In genomic region chr1:41931578-41931977, GRCh38 we compare ENCODE assay signal across 16 cellular contexts. TPM values are rescaled to one million over a fixed set of nuclear protein-coding genes. Genes with fewer than 3 reads are reported as not detected.
DNase-seq lines count a peak whose midpoint lies in the region; ATAC-seq and TF ChIP-seq lines count a peak whose summit lies in the region.
"Had no signal": no experiment of that assay in that cellular context is flagged by ENCODE, and none has a peak within 500 bp of the region (broad histone marks: within the 10 kb centered on the region; RNA-seq: fewer than 3 reads in every experiment).

No MANE protein-coding gene starts in this region.

- peak overlapping the region; percentile 84 to 95 for H3K27ac Mint-ChIP-seq in natural killer cell treated with Interleukin-12 subunit alpha and Interleukin-12 subunit beta and Interleukin-15 and Interleukin-18, amount 100 ng/mL, for 72 hours
- no peak overlapping the region for H3K27ac Mint-ChIP-seq in natural killer cell
- H3K27ac Mint-ChIP-seq: CD14-positive monocyte; CD4-positive, CD25-positive, alpha-beta regulatory T cell had no signal

- no peak overlapping the region for H3K4me3 Mint-ChIP-seq in natural killer cell treated with Interleukin-12 subunit alpha and Interleukin-12 subunit beta and Interleukin-15 and Interleukin-18, amount 100 ng/mL, for 72 hours
- H3K4me3 Mint-ChIP-seq in natural killer cell, result no peak overlapping the region
- H3K4me3 Mint-ChIP-seq: CD14-positive monocyte; CD4-positive, alpha-beta memory T cell; CD4-positive, CD25-positive, alpha-beta regulatory T cell had no signal

- no peaks in the 10 kb centered on the region for H3K9me3 Mint-ChIP-seq in natural killer cell treated with Interleukin-12 subunit alpha and Interleukin-12 subunit beta and Interleukin-15 and Interleukin-18, amount 100 ng/mL, for 72 hours
- H3K9me3 Mint-ChIP-seq in natural killer cell, result no peaks in the 10 kb centered on the region

- DNase-seq in natural killer cell treated with Interleukin-12 subunit alpha and Interleukin-12 subunit beta and Interleukin-15 and Interleukin-18, amount 100 ng/mL, for 72 hours (ENCODE audit: low spot score), result no peak
- DNase-seq in natural killer cell (no peak), left lobe of liver (ENCODE audit: low spot score) (no peak), amygdala (lab: John Stamatoyannopoulos, UW) (no peak), nucleus accumbens (lab: John Stamatoyannopoulos, UW) (no peak)
- DNase-seq: 8988T; ACHN; BE2C; C1 segment of cervical spinal cord; Caco-2; Calu3; CD4-positive, alpha-beta memory T cell; CD4-positive, CD25-positive, alpha-beta regulatory T cell; DMS79 treated with DMSO at 0.1 percent for 48 hours; GF-D8 had no signal

- no peak for TF ChIP-seq CTCF in natural killer cell (IDR thresholded peaks at IDR 0.05)

- no peaks in the 10 kb centered on the region for H3K27me3 Mint-ChIP-seq in natural killer cell treated with Interleukin-12 subunit alpha and Interleukin-12 subunit beta and Interleukin-15 and Interleukin-18, amount 100 ng/mL, for 72 hours
- no peaks in the 10 kb centered on the region for H3K27me3 Mint-ChIP-seq in natural killer cell (ENCODE audit: low read depth in 2 of 2)
- H3K27me3 Mint-ChIP-seq: CD4-positive, alpha-beta memory T cell had no signal

- peaks cover 38 to 48% of the 10 kb centered on the region in 2 donors for H3K4me1 Mint-ChIP-seq in natural killer cell treated with Interleukin-12 subunit alpha and Interleukin-12 subunit beta and Interleukin-15 and Interleukin-18, amount 100 ng/mL, for 72 hours (ENCODE audit: low read depth in 2 of 2)
- H3K4me1 Mint-ChIP-seq in natural killer cell, result peaks cover 7 to 11% of the 10 kb centered on the region in 2 donors
- H3K4me1 Mint-ChIP-seq: CD14-positive monocyte had no signal

- peaks cover 15% of the 10 kb centered on the region for H3K36me3 Mint-ChIP-seq in natural killer cell treated with Interleukin-12 subunit alpha and Interleukin-12 subunit beta and Interleukin-15 and Interleukin-18, amount 100 ng/mL, for 72 hours
- H3K36me3 Mint-ChIP-seq in natural killer cell, result no peaks in the 10 kb centered on the region
- H3K36me3 Mint-ChIP-seq: CD14-positive monocyte; CD4-positive, CD25-positive, alpha-beta regulatory T cell had no signal

- intact Hi-C loops in natural killer cell (cut with micrococcal nuclease), result no loop called here

- ATAC-seq in natural killer cell treated with Interleukin-12 subunit alpha and Interleukin-12 subunit beta and Interleukin-15 and Interleukin-18, amount 100 ng/mL, for 72 hours, result no peak
- ATAC-seq in natural killer cell (no peak), left lobe of liver (peak; percentile 47)

RNA-seq across cellular contexts. Expression of gene HIVEP3, which starts 12.9 kb away (rescaled TPM):
- total RNA-seq in natural killer cell treated with Interleukin-12 subunit alpha and Interleukin-12 subunit beta and Interleukin-15 and Interleukin-18, amount 100 ng/mL, for 72 hours, result 10 to 100 TPM; 17.9 to 32.0 TPM
- total RNA-seq in natural killer cell (10 to 100 TPM; 26.2 to 35.2 (median 29.8) TPM), left lobe of liver (2.6 TPM)

Comparison
In these comparisons a context has a peak if more than half of its experiments do, and no peak if none do; other contexts are left out.
1. H3K27ac Mint-ChIP-seq: peak in natural killer cell treated with Interleukin-12 subunit alpha and Interleukin-12 subunit beta and Interleukin-15 and Interleukin-18, amount 100 ng/mL, for 72 hours (2 of 2); none in natural killer cell (0 of 2).